In the genomic region with DNA sequence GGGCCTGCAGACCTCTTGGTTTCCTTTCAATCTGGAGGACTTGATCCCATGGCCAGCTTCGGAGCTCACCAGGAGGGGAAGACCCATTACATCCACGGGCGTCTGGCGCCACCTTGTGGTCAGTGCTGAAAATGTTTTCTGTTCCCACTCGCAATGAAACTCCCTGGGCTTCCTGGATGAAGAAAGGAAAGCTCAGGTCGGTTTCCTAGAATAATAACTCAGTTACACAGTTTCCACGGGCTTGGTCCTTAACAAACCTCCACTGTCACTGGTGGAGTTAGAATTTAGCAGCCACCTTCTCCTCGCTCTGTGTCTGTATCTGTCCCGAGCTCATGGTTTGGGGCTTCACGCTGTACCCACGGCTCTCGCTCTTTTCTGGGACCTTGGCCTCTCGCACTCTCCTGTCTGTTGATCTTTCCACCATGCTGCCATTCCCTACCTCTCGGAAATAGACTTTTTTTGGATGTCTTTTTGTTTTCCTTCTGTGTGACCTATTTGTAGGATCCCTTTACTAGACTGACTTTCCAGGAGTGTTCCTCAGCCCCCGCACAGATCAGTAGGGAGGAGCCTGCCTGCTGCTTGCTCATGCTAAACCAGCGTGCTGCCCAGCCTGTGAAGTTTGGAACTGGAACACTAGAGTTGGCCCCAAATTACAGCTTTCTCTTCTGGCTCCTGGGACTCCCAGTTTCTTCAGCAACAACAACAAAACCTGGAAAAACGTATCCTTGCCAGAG, we compare ENCODE assay signal across 8 cellular contexts. TPM values are rescaled to one million over a fixed set of nuclear protein-coding genes. Genes with fewer than 3 reads are reported as not detected.
DNase-seq lines count a peak whose midpoint lies in the region; ATAC-seq and TF ChIP-seq lines count a peak whose summit lies in the region.

No MANE protein-coding gene starts in this region.

- POLR2A ChIA-PET in PC-3 (lab: Charles Lee; ENCODE audit: unreplicated experiment): interaction anchor here (0.6 kb wide), 1 partner anchor 261 kb away, joined by 4 read pairs; a partner anchor contains a TSS

- no peak for TF ChIP-seq POLR2A in esophagus muscularis mucosa (IDR thresholded peaks at IDR 0.05; ENCODE audit: low read depth)

- peak; percentile 65 for ATAC-seq in GM21576 (IDR thresholded peaks at IDR 0.05; ENCODE audit: unreplicated experiment)
- ATAC-seq in PC-3: peak; percentile 92

- CTCF ChIA-PET in Calu3 (lab: Charles Lee) (interaction anchor here (0.5 to 4.5 kb wide), 32 partner anchors 9 to 1328 kb away, joined by 3 to 147 read pairs (median 4); a partner anchor contains a TSS), PC-3 (lab: Charles Lee) (interaction anchor here (0.6 to 1.2 kb wide), 11 partner anchors 15 to 939 kb away, joined by 3 to 22 read pairs (median 3); a partner anchor contains a TSS)

- peaks cover 5% of the 10 kb centered on the region; the same call in 1 of the 2 replicates for H3K4me1 ChIP-seq in PC-3 (ENCODE audit: insufficient read depth, low read length)
- H3K4me1 ChIP-seq in esophagus muscularis mucosa: peaks cover 8 to 12% (median 9%) of the 10 kb centered on the region in 4 donors

- no peaks in the 10 kb centered on the region for H3K9me2 ChIP-seq in PC-3 (replicated peaks; ENCODE audit: low read length)

- H3K9me3 Mint-ChIP-seq in Calu3 (ENCODE audit: low read depth, unreplicated experiment): no peaks in the 10 kb centered on the region
- H3K9me3 Mint-ChIP-seq in activated T-cell treated with anti-CD3 and anti-CD28 coated beads, Interleukin-2, amount 50 U/mL, for 24 hours: no peaks in the 10 kb centered on the region

- no peaks in the 10 kb centered on the region for H3F3A ChIP-seq in PC-3 (ENCODE audit: low read length, unreplicated experiment)

- peak overlapping the region; percentile 84 for H3K4me2 ChIP-seq in PC-3 (ENCODE audit: low read length)

- H3K9me3 ChIP-seq in PC-3 (ENCODE audit: low read length) (no peaks in the 10 kb centered on the region), esophagus muscularis mucosa (no peaks in the 10 kb centered on the region)

- TF ChIP-seq CTCF in Calu3 (IDR thresholded peaks at IDR 0.05; ENCODE audit: unreplicated experiment): peak; percentile 97
- TF ChIP-seq CTCF in PC-3 (conservative IDR thresholded peaks at IDR 0.05; ENCODE audit: low read depth, low read length): peak; percentile 77
- peak; percentile 85 to 96 (median 91) for TF ChIP-seq CTCF in esophagus muscularis mucosa (IDR thresholded peaks at IDR 0.05)

- H3K4me3 ChIP-seq in PC-3 (ENCODE audit: low read length) (peak overlapping the region; percentile 72), esophagus muscularis mucosa (peak overlapping the region; percentile 48 to 62 (median 52))

- no peaks in the 10 kb centered on the region for H3K27me3 Mint-ChIP-seq in Calu3 (ENCODE audit: unreplicated experiment)
- H3K27me3 Mint-ChIP-seq in activated T-cell treated with anti-CD3 and anti-CD28 coated beads, Interleukin-2, amount 50 U/mL, for 24 hours: no peaks in the 10 kb centered on the region

- WGBS in esophagus muscularis mucosa: 14% methylated on average over 17 of the region's 17 CpGs

- intact Hi-C loops in Calu3 (cut with micrococcal nuclease; ENCODE audit: unreplicated experiment) (loop anchor here (1.0 to 10.0 kb wide), 9 partner anchors 65 to 939 kb away; no protein-coding TSS in a partner anchor), PC-3 (cut with micrococcal nuclease) (loop anchor here (1.0 to 5.0 kb wide), 6 partner anchors 65 to 939 kb away; a partner anchor contains a TSS), esophagus muscularis mucosa (cut with DNase I) (loop anchor here (1.0 to 5.0 kb wide), 4 partner anchors 152 to 937 kb away; a partner anchor contains a TSS)

- no peaks in the 10 kb centered on the region for H3K36me3 ChIP-seq in PC-3 (ENCODE audit: low read depth, low read length)
- H3K36me3 ChIP-seq in esophagus muscularis mucosa: no peaks in the 10 kb centered on the region

- no TSS peak for BruUV-seq in Calu3 (replicated peaks; lab: Mats Ljungman, UMichigan)
- BruUV-seq in PC-3 (replicated peaks; lab: Mats Ljungman, UMichigan): no TSS peak

- no peaks in the 10 kb centered on the region for H4K20me1 ChIP-seq in PC-3 (ENCODE audit: low read length)

- no peaks in the 10 kb centered on the region for H3K36me3 Mint-ChIP-seq in Calu3 (ENCODE audit: insufficient read depth, unreplicated experiment)
- H3K36me3 Mint-ChIP-seq in activated T-cell treated with anti-CD3 and anti-CD28 coated beads, Interleukin-2, amount 50 U/mL, for 24 hours (ENCODE audit: low read depth): no peaks in the 10 kb centered on the region

- H3K27ac Mint-ChIP-seq in Calu3 (ENCODE audit: unreplicated experiment): peak overlapping the region; percentile 34
- no peak overlapping the region for H3K27ac Mint-ChIP-seq in activated T-cell treated with anti-CD3 and anti-CD28 coated beads, Interleukin-2, amount 50 U/mL, for 24 hours

- H3K4me3 Mint-ChIP-seq in Calu3 (ENCODE audit: low read depth, unreplicated experiment): peak overlapping the region; percentile 68
- H3K4me3 Mint-ChIP-seq in activated T-cell treated with anti-CD3 and anti-CD28 coated beads, Interleukin-2, amount 50 U/mL, for 24 hours: peak overlapping the region; percentile 60

- DNase-seq in Calu3: peak; percentile 97
- peak; percentile 77 for DNase-seq in KG1 (lab: John Stamatoyannopoulos, UW)
- peak; percentile 89 for DNase-seq in PC-3
- DNase-seq in activated T-cell treated with anti-CD3 and anti-CD28 coated beads, Interleukin-2, amount 50 U/mL, for 24 hours: peak; percentile 88
- peak; percentile 98 for DNase-seq in esophagus muscularis mucosa (ENCODE audit: extremely low spot score)
- peak; percentile 93 for DNase-seq in myocyte (ENCODE audit: low read depth)
- DNase-seq in stimulated activated CD8-positive, alpha-beta memory T cell treated with anti-CD3 and anti-CD28 coated beads, Interleukin-7, amount 100 ng/mL, for 24 hours (ENCODE audit: low read depth): peak; percentile 70

- H3K9ac ChIP-seq in PC-3 (ENCODE audit: low read length): peak overlapping the region; percentile 23; the same call in 1 of the 2 replicates

- peaks cover 14% of the 10 kb centered on the region for H3K4me1 Mint-ChIP-seq in Calu3 (ENCODE audit: low read depth, unreplicated experiment)
- H3K4me1 Mint-ChIP-seq in activated T-cell treated with anti-CD3 and anti-CD28 coated beads, Interleukin-2, amount 50 U/mL, for 24 hours (ENCODE audit: low read depth): peaks cover 6% of the 10 kb centered on the region

- H3K27ac ChIP-seq in PC-3 (ENCODE audit: low read length) (no peak overlapping the region), esophagus muscularis mucosa (replicated peaks in 1 of 4) (peak overlapping the region; percentile 71 to 81 (median 73))

- H2AFZ ChIP-seq in PC-3 (ENCODE audit: low read length): peak overlapping the region; percentile 90

- H3K79me2 ChIP-seq in PC-3 (ENCODE audit: low read length): no peaks in the 10 kb centered on the region

- no peak for TF ChIP-seq EP300 in esophagus muscularis mucosa (IDR thresholded peaks at IDR 0.05)

- H3K27me3 ChIP-seq in PC-3 (ENCODE audit: low read length) (no peaks in the 10 kb centered on the region), esophagus muscularis mucosa (no peaks in the 10 kb centered on the region)

RNA-seq across cellular contexts. Expression of a gene that starts 56.3 kb away (rescaled TPM):
- total RNA-seq in Calu3 (2022): 8.5 and 12.0 TPM in 2 replicates
- 0.73 and 1.2 TPM in 2 replicates for total RNA-seq in PC-3 (2014; rRNA removed)
- total RNA-seq in esophagus muscularis mucosa: 1 to 10 TPM in 2 of 4 donors, under 1 TPM in 2; 0.75 to 1.4 (median 1.1) TPM
- 0.83 and 1.0 TPM in 2 replicates for total RNA-seq in myocyte
- 14.8 TPM for polyA plus RNA-seq in myocyte (2012)
